ENCODE assay signal across 20 cellular contexts in genomic region chr4:183858011-183858615, GRCh38. TPM values are rescaled to one million over a fixed set of nuclear protein-coding genes. Genes with fewer than 3 reads are reported as not detected.
"Had no signal": no experiment of that assay in that cellular context is flagged by ENCODE, and none has a peak within 500 bp of the region (broad histone marks: within the 10 kb centered on the region; RNA-seq: fewer than 3 reads in every experiment).

No MANE protein-coding gene starts in this region.

- DNase-seq: activated CD4-positive, alpha-beta T cell treated with anti-CD3 and anti-CD28 coated beads for 36 hours; activated CD4-positive, alpha-beta T cell treated with anti-CD3 and anti-CD28 coated beads, Interleukin-2, amount 50 U/mL, for 48 hours; activated gamma-delta T cell treated with Interleukin-2 at 50 U/mL for 16 hours; activated T-cell treated with anti-CD3 and anti-CD28 coated beads for 4 hours; amniotic stem cell; foreskin keratinocyte; hippocampal formation; left ventricle myocardium inferior; mucosa of descending colon; naive B cell; spleen; stimulated activated CD4-positive, alpha-beta T cell treated with anti-CD3 and anti-CD28 coated beads, Interleukin-4, amount 100 ng/mL, for 4 hours; stimulated activated naive B cell treated with anti-CD40 and anti-IgM and Interleukin-4, amounts not matched to agents 10 μg/mL and 1 μg/mL and 100 μg/mL, for 72 hours; thyroid gland had no signal

- H3K36me3 ChIP-seq: cardiac muscle cell, left ventricle myocardium inferior, spleen, thyroid gland had no signal

- H3K27ac ChIP-seq: cardiac muscle cell, epithelial cell of prostate, foreskin keratinocyte, left ventricle myocardium inferior, parathyroid adenoma, thyroid gland had no signal

- H3K4me1 Mint-ChIP-seq: activated CD4-positive, alpha-beta T cell treated with anti-CD3 and anti-CD28 coated beads for 36 hours; naive B cell; stimulated activated naive B cell treated with anti-CD40 and anti-IgM and Interleukin-4, amounts not matched to agents 10 μg/mL and 1 μg/mL and 100 μg/mL, for 72 hours had no signal

- H3K27me3 ChIP-seq: cardiac muscle cell, foreskin keratinocyte, thyroid gland had no signal

- H3K9me3 ChIP-seq: left ventricle myocardium inferior, mucosa of descending colon, spleen, thyroid gland had no signal

- H3K9me3 Mint-ChIP-seq: activated T-helper 1 cell treated with anti-CD3 and anti-CD28 coated beads, Interleukin-12 subunit alpha, Interleukin-12 subunit beta, Interleukin-2, Interleukin-4 antibody, amounts not matched to agents 30 ng/mL and 10 ng/mL and 1 ng/mL, durations not matched to agents 14 hours and 24 hours and 36 hours; naive B cell; stimulated activated naive B cell treated with anti-CD40 and anti-IgM and Interleukin-4, amounts not matched to agents 10 μg/mL and 1 μg/mL and 100 μg/mL, for 72 hours had no signal

- H3K4me3 ChIP-seq: cardiac muscle cell, left ventricle myocardium inferior, mucosa of descending colon, spleen, thyroid gland had no signal

- H3K36me3 Mint-ChIP-seq: activated naive CD8-positive, alpha-beta T cell; naive B cell; stimulated activated naive B cell treated with anti-CD40 and anti-IgM and Interleukin-4, amounts not matched to agents 10 μg/mL and 1 μg/mL and 100 μg/mL, for 72 hours had no signal

- H3K27ac Mint-ChIP-seq: activated CD4-positive, alpha-beta T cell treated with anti-CD3 and anti-CD28 coated beads for 36 hours; activated naive CD8-positive, alpha-beta T cell; activated T-helper 1 cell treated with anti-CD3 and anti-CD28 coated beads, Interleukin-12 subunit alpha, Interleukin-12 subunit beta, Interleukin-2, Interleukin-4 antibody, amounts not matched to agents 30 ng/mL and 10 ng/mL and 1 ng/mL, durations not matched to agents 14 hours and 24 hours and 36 hours; stimulated activated naive B cell treated with anti-CD40 and anti-IgM and Interleukin-4, amounts not matched to agents 10 μg/mL and 1 μg/mL and 100 μg/mL, for 72 hours had no signal

- H3K4me1 ChIP-seq: parathyroid adenoma had no signal

- ATAC-seq: activated CD4-positive, alpha-beta T cell treated with anti-CD3 and anti-CD28 coated beads for 36 hours; foreskin keratinocyte; mucosa of descending colon; stimulated activated naive B cell treated with anti-CD40 and anti-IgM and Interleukin-4, amounts not matched to agents 10 μg/mL and 1 μg/mL and 100 μg/mL, for 72 hours had no signal

- H3K4me3 Mint-ChIP-seq: activated CD4-positive, alpha-beta T cell treated with anti-CD3 and anti-CD28 coated beads for 36 hours; activated naive CD8-positive, alpha-beta T cell; activated T-helper 1 cell treated with anti-CD3 and anti-CD28 coated beads, Interleukin-12 subunit alpha, Interleukin-12 subunit beta, Interleukin-2, Interleukin-4 antibody, amounts not matched to agents 30 ng/mL and 10 ng/mL and 1 ng/mL, durations not matched to agents 14 hours and 24 hours and 36 hours; naive B cell; stimulated activated naive B cell treated with anti-CD40 and anti-IgM and Interleukin-4, amounts not matched to agents 10 μg/mL and 1 μg/mL and 100 μg/mL, for 72 hours had no signal

RNA-seq across cellular contexts. Expression of gene STOX2, which starts 47.0 kb away (rescaled TPM):
- total RNA-seq: activated CD4-positive, alpha-beta T cell treated with anti-CD3 and anti-CD28 coated beads for 36 hours; activated T-helper 1 cell treated with anti-CD3 and anti-CD28 coated beads, Interleukin-12 subunit alpha, Interleukin-12 subunit beta, Interleukin-2, Interleukin-4 antibody, amounts not matched to agents 30 ng/mL and 10 ng/mL and 1 ng/mL, durations not matched to agents 14 hours and 24 hours and 36 hours; T-helper 2 cell treated with Interferon-gamma antibody and Interleukin-4, amounts not matched to agents 100 ng/mL and 5 ng/mL, for 36 hours had no signal
